In the genomic region with DNA sequence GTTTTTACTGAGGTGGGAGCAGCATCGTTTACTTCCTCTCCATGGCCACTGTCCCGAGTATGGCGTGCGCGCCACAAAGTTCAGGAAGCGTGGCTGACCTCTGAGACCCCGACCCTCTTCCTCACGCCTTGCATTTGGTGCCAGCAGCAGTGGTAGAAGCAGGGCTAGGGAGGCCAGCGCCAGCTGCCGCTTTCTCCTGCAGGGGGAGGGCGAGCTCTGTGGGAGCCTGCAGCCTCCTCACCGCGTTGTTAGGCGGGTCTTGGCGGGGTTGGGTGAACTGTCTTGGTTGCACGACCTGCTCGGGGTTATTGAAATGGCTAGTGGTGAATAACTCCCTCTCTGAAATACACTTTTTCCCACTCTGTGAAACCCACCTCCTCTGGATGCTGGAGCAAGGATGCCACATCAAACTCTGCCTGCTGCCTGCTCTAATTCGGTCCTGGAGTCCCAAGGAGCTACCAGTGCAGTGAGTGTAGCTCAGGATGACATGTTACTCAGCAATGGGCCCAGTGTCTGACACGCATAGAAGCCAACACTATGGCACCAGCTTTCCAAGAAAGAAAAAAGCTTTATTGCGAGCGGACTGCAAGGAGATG, we compare ENCODE assay signal across 12 cellular contexts. TPM values are rescaled to one million over a fixed set of nuclear protein-coding genes. Genes with fewer than 3 reads are reported as not detected.
DNase-seq lines count a peak whose midpoint lies in the region; ATAC-seq and TF ChIP-seq lines count a peak whose summit lies in the region.
"Had no signal": no experiment of that assay in that cellular context is flagged by ENCODE, and none has a peak within 500 bp of the region (broad histone marks: within the 10 kb centered on the region; RNA-seq: fewer than 3 reads in every experiment).

No MANE protein-coding gene starts in this region.

- H3K27me3 Mint-ChIP-seq in activated T-cell treated with anti-CD3 and anti-CD28 coated beads, Interleukin-2, amount 50 U/mL, for 72 hours (ENCODE audit: low read depth): no peaks in the 10 kb centered on the region
- H3K27me3 Mint-ChIP-seq: activated B cell treated with CpG ODN at 0.5 μM for 24 hours had no signal

- no peak overlapping the region for H3K4me3 ChIP-seq in adrenal gland

- peak; percentile 7 for TF ChIP-seq CTCF in GM20000 (IDR thresholded peaks at IDR 0.05; ENCODE audit: extremely low read depth, missing control alignments)
- TF ChIP-seq CTCF in adrenal gland (IDR thresholded peaks at IDR 0.05): no peak
- TF ChIP-seq CTCF in GM10266 (IDR thresholded peaks at IDR 0.05; ENCODE audit: control insufficient read depth, insufficient read depth, low read depth, missing control alignments): no peak

- no peaks in the 10 kb centered on the region for H3K9me3 Mint-ChIP-seq in activated T-cell treated with anti-CD3 and anti-CD28 coated beads, Interleukin-2, amount 50 U/mL, for 72 hours
- H3K9me3 Mint-ChIP-seq: activated B cell treated with CpG ODN at 0.5 μM for 24 hours, natural killer cell had no signal

- TF ChIP-seq POLR2A in adrenal gland (IDR thresholded peaks at IDR 0.05): no peak

- H3K27ac ChIP-seq in adrenal gland: no peak overlapping the region

- H3K4me3 Mint-ChIP-seq in activated T-cell treated with anti-CD3 and anti-CD28 coated beads, Interleukin-2, amount 50 U/mL, for 72 hours: peak overlapping the region; percentile 18 to 46
- H3K4me3 Mint-ChIP-seq: activated B cell treated with CpG ODN at 0.5 μM for 24 hours, natural killer cell had no signal

- intact Hi-C loops in adrenal gland (cut with DNase I): no loop called here

- WGBS in adrenal gland, 4 donors: 39 to 71% (median 59%) methylated on average over 19 to 21 of the region's 21 CpGs

- H3K36me3 ChIP-seq in adrenal gland (replicated peaks in 1 of 2): no peaks in the 10 kb centered on the region

- H3K36me3 Mint-ChIP-seq in activated T-cell treated with anti-CD3 and anti-CD28 coated beads, Interleukin-2, amount 50 U/mL, for 72 hours (ENCODE audit: insufficient read depth in 2 of 2): no peaks in the 10 kb centered on the region
- H3K36me3 Mint-ChIP-seq: natural killer cell had no signal

- H3K9me3 ChIP-seq in adrenal gland (replicated peaks in 1 of 3): no peaks in the 10 kb centered on the region

- DNase-seq in NCI-H524 (lab: John Stamatoyannopoulos, UW): peak; percentile 39 to 40
- no peak for DNase-seq in NCI-H524 treated with DMSO at 0.1 percent for 48 hours (lab: John Stamatoyannopoulos, UW)
- no peak for DNase-seq in GM20000 (ENCODE audit: low spot score)
- peak; percentile 32 to 44 for DNase-seq in activated T-cell treated with anti-CD3 and anti-CD28 coated beads, Interleukin-2, amount 50 U/mL, for 72 hours
- peak; percentile 49 for DNase-seq in left kidney (ENCODE audit: low read depth, low spot score)
- no peak for DNase-seq in adrenal gland
- DNase-seq in SIG-M5 (lab: John Stamatoyannopoulos, UW): no peak
- DNase-seq in GM10266 (ENCODE audit: extremely low spot score): no peak
- DNase-seq: activated B cell treated with CpG ODN at 0.5 μM for 24 hours, natural killer cell had no signal

- no peaks in the 10 kb centered on the region for H3K27me3 ChIP-seq in adrenal gland

- peak in 1 of 2 donors; percentile 46 for ATAC-seq in activated T-cell treated with anti-CD3 and anti-CD28 coated beads, Interleukin-2, amount 50 U/mL, for 72 hours (replicated peaks in 1 of 2)
- ATAC-seq: natural killer cell had no signal

- H3K4me1 ChIP-seq in adrenal gland (replicated peaks in 1 of 2): peaks cover 0 to 11% of the 10 kb centered on the region in 2 donors

- peaks cover 31% of the 10 kb centered on the region for H3K4me1 Mint-ChIP-seq in activated T-cell treated with anti-CD3 and anti-CD28 coated beads, Interleukin-2, amount 50 U/mL, for 72 hours (ENCODE audit: low read depth)

- no peak overlapping the region for H3K27ac Mint-ChIP-seq in activated T-cell treated with anti-CD3 and anti-CD28 coated beads, Interleukin-2, amount 50 U/mL, for 72 hours
- H3K27ac Mint-ChIP-seq: activated B cell treated with CpG ODN at 0.5 μM for 24 hours, natural killer cell had no signal

RNA-seq across cellular contexts. Expression of gene TDRD9, which starts 22.3 kb away (rescaled TPM):
- 1 to 10 TPM; 1.6 to 4.6 TPM for total RNA-seq in activated T-cell treated with anti-CD3 and anti-CD28 coated beads, Interleukin-2, amount 50 U/mL, for 72 hours
- total RNA-seq in adrenal gland: 1 to 10 TPM in 7 of 8 donors, under 1 TPM in 1; 0.06 to 7.0 (median 3.0) TPM
- 1 to 10 TPM; 2.2 to 7.8 (median 5.8) TPM for polyA plus RNA-seq in adrenal gland
- total RNA-seq: NCI-H460 had no signal

RNA-seq across cellular contexts. Expression of gene RD3L, which starts 36.4 kb away (rescaled TPM):
- not detected for total RNA-seq in activated T-cell treated with anti-CD3 and anti-CD28 coated beads, Interleukin-2, amount 50 U/mL, for 72 hours
- not detected for total RNA-seq in adrenal gland
- not detected for polyA plus RNA-seq in adrenal gland
- total RNA-seq: activated B cell treated with CpG ODN at 0.5 μM for 24 hours, natural killer cell, NCI-H460, urinary bladder had no signal

RNA-seq across cellular contexts. Expression of gene PPP1R13B, which starts 58.6 kb away (rescaled TPM):
- total RNA-seq in activated T-cell treated with anti-CD3 and anti-CD28 coated beads, Interleukin-2, amount 50 U/mL, for 72 hours: 10 to 100 TPM; 13.8 to 15.4 TPM
- 10 to 100 TPM in 7 of 8 donors, 1 to 10 TPM in 1; 9.6 to 42.4 (median 22.6) TPM for total RNA-seq in adrenal gland
- polyA plus RNA-seq in adrenal gland: 10 to 100 TPM; 14.6 to 24.8 (median 17.0) TPM

Comparison
In these comparisons a context has a peak if more than half of its experiments do, and no peak if none do; other contexts are left out.
1. DNase-seq: peak in NCI-H524 (2 of 2), activated T-cell treated with anti-CD3 and anti-CD28 coated beads, Interleukin-2, amount 50 U/mL, for 72 hours (2 of 2) and left kidney (single experiment); none in NCI-H524 treated with DMSO at 0.1 percent for 48 hours (single experiment), GM20000 (single experiment), adrenal gland (0 of 7), SIG-M5 (single experiment) and GM10266 (single experiment).